26 cellular contexts compared by ENCODE assay signal in genomic region chr4:67160409-67160808, GRCh38.
DNase-seq lines count a peak whose midpoint lies in the region; ATAC-seq and TF ChIP-seq lines count a peak whose summit lies in the region.
"Had no signal": no experiment of that assay in that cellular context is flagged by ENCODE, and none has a peak within 500 bp of the region (broad histone marks: within the 10 kb centered on the region; RNA-seq: fewer than 3 reads in every experiment).

No MANE protein-coding gene starts in this region.

- no peaks in the 10 kb centered on the region for H3F3A ChIP-seq in MM.1S (ENCODE audit: insufficient read depth, low read length)

- H3K4me1 ChIP-seq in DND-41 (ENCODE audit: insufficient read depth, low read length) (peaks cover 8% of the 10 kb centered on the region; the same call in 1 of the 2 replicates), MM.1S (ENCODE audit: low read length) (no peaks in the 10 kb centered on the region)
- H3K4me1 ChIP-seq: left lung, stomach, transverse colon had no signal

- no peak for TF ChIP-seq CTCF in DND-41 (IDR thresholded peaks at IDR 0.05; ENCODE audit: borderline replicate concordance, extremely low read depth, low read length, poor library complexity, severe bottlenecking)
- TF ChIP-seq CTCF in NB4 (IDR thresholded peaks at IDR 0.05; ENCODE audit: low read depth, low read length) = no peak
- no peak for TF ChIP-seq CTCF in brain (conservative IDR thresholded peaks at IDR 0.05)
- no peak for TF ChIP-seq CTCF in MM.1S (IDR thresholded peaks at IDR 0.05; ENCODE audit: low read length)

- H3K4me3 Mint-ChIP-seq in brain = no peak overlapping the region
- H3K4me3 Mint-ChIP-seq: IgD-negative memory B cell, nephron, T-helper 17 cell had no signal

- H3K36me3 ChIP-seq in DND-41 (ENCODE audit: insufficient read depth, low read length) (no peaks in the 10 kb centered on the region), MM.1S (replicated peaks; ENCODE audit: insufficient read depth, low read length) (no peaks in the 10 kb centered on the region)
- H3K36me3 ChIP-seq: left lung, stomach, transverse colon had no signal

- H2AFZ ChIP-seq in DND-41 (ENCODE audit: low read depth, low read length) (peak overlapping the region; percentile 36; the same call in 1 of the 2 replicates), MM.1S (ENCODE audit: low read length) (no peak overlapping the region)

- DNase-seq in DND-41 (peak; percentile 12), NB4 (ENCODE audit: low read depth) (peak; percentile 4), left colon (no peak), NCI-H748 treated with DMSO at 0.1 percent for 48 hours (lab: John Stamatoyannopoulos, UW) (no peak), MM.1S (no peak), NCI-H146 (lab: John Stamatoyannopoulos, UW) (no peak)
- DNase-seq: activated CD4-positive, alpha-beta T cell treated with anti-CD3 and anti-CD28 coated beads, Interleukin-2, amount 50 U/mL, for 4 hours; activated effector memory CD4-positive, alpha-beta T cell treated with Interleukin-2 at 50 U/mL for 16 hours; cortex of kidney; DMS153; left lung; midbrain; NCI-H1105 treated with DMSO at 0.1 percent for 48 hours; NCI-H526; OCI-M1; posterior cingulate gyrus; SIG-M5; stomach; T-helper 17 cell; transverse colon had no signal

- H3K4me1 Mint-ChIP-seq in brain = peaks cover 31% of the 10 kb centered on the region
- H3K4me1 Mint-ChIP-seq: IgD-negative memory B cell, T-helper 17 cell had no signal

- ATAC-seq in DND-41 (ENCODE audit: insufficient read depth, low read depth) (peak; percentile 86), HG02852 (IDR thresholded peaks at IDR 0.05; ENCODE audit: unreplicated experiment) (peak; percentile 69), left colon (no peak)
- ATAC-seq: HCT116, left lung, T-helper 17 cell had no signal

- intact Hi-C loops in left colon (cut with DNase I, micrococcal nuclease) = no loop called here

- no peaks in the 10 kb centered on the region for H3K9me2 ChIP-seq in MM.1S (replicated peaks; ENCODE audit: insufficient read depth, low read length)

- no peaks in the 10 kb centered on the region for H3K36me3 Mint-ChIP-seq in brain
- H3K36me3 Mint-ChIP-seq: IgD-negative memory B cell had no signal

- H3K4me3 ChIP-seq in DND-41 (ENCODE audit: low read depth in 1 of 2, low read length in 2 of 2) = no peak overlapping the region
- no peak overlapping the region for H3K4me3 ChIP-seq in NB4 (ENCODE audit: low read depth, low read length)
- H3K4me3 ChIP-seq in MM.1S (ENCODE audit: low read length) = no peak overlapping the region
- H3K4me3 ChIP-seq: left lung, stomach, transverse colon had no signal

- H3K27ac Mint-ChIP-seq in brain = peak overlapping the region in 4 of 5 experiments; percentile 14 to 73 (median 39)
- H3K27ac Mint-ChIP-seq: T-helper 17 cell had no signal

- H3K9me3 ChIP-seq in DND-41 (ENCODE audit: insufficient read depth, low read length, severe bottlenecking) (no peaks in the 10 kb centered on the region), MM.1S (replicated peaks; ENCODE audit: insufficient read depth, low read length) (no peaks in the 10 kb centered on the region)
- H3K9me3 ChIP-seq: left lung, stomach, transverse colon had no signal

- peaks cover 0 to 9% (median 5%) of the 10 kb centered on the region in 5 experiments for H3K9me3 Mint-ChIP-seq in brain
- H3K9me3 Mint-ChIP-seq: IgD-negative memory B cell had no signal

- no peak overlapping the region for H3K27ac ChIP-seq in DND-41 (ENCODE audit: low read length)
- no peak overlapping the region for H3K27ac ChIP-seq in MM.1S (ENCODE audit: low read length)
- H3K27ac ChIP-seq: left lung, stomach, transverse colon, VCaP had no signal

- H3K27me3 Mint-ChIP-seq in brain = peaks cover under 1% of the 10 kb centered on the region
- H3K27me3 Mint-ChIP-seq: IgD-negative memory B cell, T-helper 17 cell had no signal

- H3K4me2 ChIP-seq in DND-41 (ENCODE audit: insufficient read depth, low read length) (no peak overlapping the region), MM.1S (ENCODE audit: low read depth, low read length) (no peak overlapping the region)

- no peak for TF ChIP-seq POLR2A in NB4 (IDR thresholded peaks at IDR 0.05; ENCODE audit: extremely low read depth, insufficient read length)

- no peak overlapping the region for H3K9ac ChIP-seq in DND-41 (ENCODE audit: low read depth, low read length)
- no peak overlapping the region for H3K9ac ChIP-seq in MM.1S (ENCODE audit: low read length)

- H3K79me2 ChIP-seq in DND-41 (ENCODE audit: insufficient read depth, low read length) (no peaks in the 10 kb centered on the region), MM.1S (ENCODE audit: low read length) (no peaks in the 10 kb centered on the region)

- no peaks in the 10 kb centered on the region for H3K27me3 ChIP-seq in DND-41 (ENCODE audit: insufficient read depth, low read length, poor library complexity)
- H3K27me3 ChIP-seq in MM.1S (replicated peaks; ENCODE audit: insufficient read depth, low read length) = no peaks in the 10 kb centered on the region
- H3K27me3 ChIP-seq: left lung, stomach, transverse colon had no signal

- H4K20me1 ChIP-seq in DND-41 (ENCODE audit: insufficient read depth, low read length) (no peaks in the 10 kb centered on the region), MM.1S (ENCODE audit: insufficient read depth, low read length) (no peaks in the 10 kb centered on the region)

Comparison
In these comparisons a context has a peak if more than half of its experiments do, and no peak if none do; other contexts are left out.
1. DNase-seq: peak in DND-41 (single experiment) and NB4 (single experiment); none in left colon (0 of 2), NCI-H748 treated with DMSO at 0.1 percent for 48 hours (single experiment), MM.1S (single experiment) and NCI-H146 (single experiment).